In genomic region chr5:115601709-115602584, GRCh38 we compare ENCODE assay signal across 8 cellular contexts. TPM values are rescaled to one million over a fixed set of nuclear protein-coding genes. Genes with fewer than 3 reads are reported as not detected.
DNase-seq lines count a peak whose midpoint lies in the region; ATAC-seq and TF ChIP-seq lines count a peak whose summit lies in the region.

TSS of gene TICAM2 (minus strand) at chr5:115602479. CDS start at chr5:115581256, 21,223 bp downstream.

- H3K36me3 ChIP-seq in BLaER1 treated with 17β-estradiol and CSF1 and Interleukin-3, amounts not matched to agents 10 nM and 100 nM: peaks cover 0 to 27% (median 13%) of the 10 kb centered on the region in 11 experiments; a peak in 14 of 22 replicates
- no peaks in the 10 kb centered on the region for H3K36me3 ChIP-seq in sigmoid colon

- no peaks in the 10 kb centered on the region for H3K27me3 Mint-ChIP-seq in T-cell

- H3K36me3 Mint-ChIP-seq in T-cell: peaks cover 7% of the 10 kb centered on the region

- no peak for TF ChIP-seq EP300 in sigmoid colon (IDR thresholded peaks at IDR 0.05)

- CTCF ChIA-PET in T-cell (lab: Charles Lee): interaction anchor here (0.5 to 1.6 kb wide), 7 partner anchors 16 to 1135 kb away, joined by 3 to 7 read pairs (median 4); partner anchors contain the start of genes CCDC112 (in 1 of the 2) and TMED7 (in 1 of the 2)

- peak within 1 kb of the TSS; percentile 85 to 98 (median 94) for H3K4me2 ChIP-seq in BLaER1 treated with 17β-estradiol and CSF1 and Interleukin-3, amounts not matched to agents 10 nM and 100 nM

- H3K4me3 ChIP-seq in BLaER1 treated with 17β-estradiol and CSF1 and Interleukin-3, amounts not matched to agents 10 nM and 100 nM: peak within 1 kb of the TSS; percentile 63 to 90 (median 69)
- peak within 1 kb of the TSS; percentile 56 to 94 (median 84) for H3K4me3 ChIP-seq in sigmoid colon

- no peak for TF ChIP-seq CTCF in sigmoid colon (IDR thresholded peaks at IDR 0.05)

- 0 to 1% methylated on average over 71 of the region's 71 CpGs for WGBS in sigmoid colon, 2 donors

- H3K9me3 Mint-ChIP-seq in T-cell: no peaks in the 10 kb centered on the region

- peak in 33 of 34 experiments; percentile 20 to 66 (median 45) for DNase-seq in T-cell
- DNase-seq in anterior cingulate cortex (lab: John Stamatoyannopoulos, UW): peak in 55 of 58 donors; percentile 31 to 82 (median 64)
- DNase-seq in hypothalamus (lab: John Stamatoyannopoulos, UW): peak in 49 of 51 donors; percentile 14 to 84 (median 64)
- DNase-seq in sigmoid colon: peak; percentile 84
- no peak for DNase-seq in DMS153 (lab: John Stamatoyannopoulos, UW)

- POLR2A ChIA-PET in T-cell (lab: Charles Lee): interaction anchor here in 1 of 2 donors (0.5 to 1.5 kb wide), 3 partner anchors 23 to 306 kb away, joined by 3 to 5 read pairs (median 4); no protein-coding TSS in a partner anchor

- peaks cover 21 to 35% (median 32%) of the 10 kb centered on the region in 3 donors for H3K4me1 Mint-ChIP-seq in T-cell

- peak within 1 kb of the TSS; percentile 72 to 95 (median 83) for H3K27ac ChIP-seq in BLaER1 treated with 17β-estradiol and CSF1 and Interleukin-3, amounts not matched to agents 10 nM and 100 nM
- H3K27ac ChIP-seq in sigmoid colon: peak within 1 kb of the TSS; percentile 88 to 96 (median 92)

- H3K4me1 ChIP-seq in BLaER1 treated with 17β-estradiol and CSF1 and Interleukin-3, amounts not matched to agents 10 nM and 100 nM: peaks cover 17 to 68% (median 34%) of the 10 kb centered on the region in 10 experiments
- peaks cover 0 to 39% (median 34%) of the 10 kb centered on the region in 4 donors for H3K4me1 ChIP-seq in sigmoid colon

- H3K4me3 Mint-ChIP-seq in T-cell: peak within 1 kb of the TSS; percentile 74 to 78 (median 76)

- peaks cover 0 to 46% (median 12%) of the 10 kb centered on the region in 11 experiments; a peak in 12 of 22 replicates for H4K20me1 ChIP-seq in BLaER1 treated with 17β-estradiol and CSF1 and Interleukin-3, amounts not matched to agents 10 nM and 100 nM

- TF ChIP-seq POLR2A in GM19193 (IDR thresholded peaks at IDR 0.05; ENCODE audit: extremely low read depth, insufficient read depth, insufficient read length) (peak; percentile 78), sigmoid colon (IDR thresholded peaks at IDR 0.05) (no peak)

- H3K9me3 ChIP-seq in BLaER1 treated with 17β-estradiol and CSF1 and Interleukin-3, amounts not matched to agents 10 nM and 100 nM (replicated peaks in 1 of 11): no peaks in the 10 kb centered on the region
- no peaks in the 10 kb centered on the region for H3K9me3 ChIP-seq in sigmoid colon

- H3K27me3 ChIP-seq in BLaER1 treated with 17β-estradiol and CSF1 and Interleukin-3, amounts not matched to agents 10 nM and 100 nM: no peaks in the 10 kb centered on the region
- H3K27me3 ChIP-seq in sigmoid colon: no peaks in the 10 kb centered on the region

- intact Hi-C loops in sigmoid colon (cut with DNase I): no loop called here

- ATAC-seq in HG03280 (IDR thresholded peaks at IDR 0.05; ENCODE audit: unreplicated experiment) (peak; percentile 67), T-cell (replicated peaks in 1 of 4) (peak; percentile 75 to 85 (median 82))

- peak within 1 kb of the TSS; percentile 75 to 78 for H3K27ac Mint-ChIP-seq in T-cell

- H3K9ac ChIP-seq in BLaER1 treated with 17β-estradiol and CSF1 and Interleukin-3, amounts not matched to agents 10 nM and 100 nM: peak within 1 kb of the TSS; percentile 78 to 96 (median 83)

RNA-seq across cellular contexts. Expression of gene TICAM2, which starts in this region (rescaled TPM):
- total RNA-seq in T-cell: 1 to 10 TPM in 2 of 5 donors, under 1 TPM in 3; 0.51 to 1.7 (median 0.82) TPM
- 1 to 10 TPM in 2 of 4 donors, under 1 TPM in 2; 0.95 to 3.9 (median 2.3) TPM for total RNA-seq in sigmoid colon
- polyA plus RNA-seq in sigmoid colon: 1 to 10 TPM in 2 of 3 donors, not detected in 1; 1.9 to 2.1 TPM
